Comparison of ENCODE assay signal across 8 cellular contexts in genomic region chr2:180980185-180980942, GRCh38. TPM values are rescaled to one million over a fixed set of nuclear protein-coding genes. Genes with fewer than 3 reads are reported as not detected.
DNase-seq lines count a peak whose midpoint lies in the region; TF ChIP-seq lines count a peak whose summit lies in the region.

Gene UBE2E3 (plus strand): TSS chr2:180980605. CDS start chr2:180982043, 1,438 bp downstream.

- DNase-seq in GM03348 (ENCODE audit: low spot score) (peak; percentile 91), GOT3 (lab: John Stamatoyannopoulos, UW) (peak; percentile 74), LoVo (ENCODE audit: low spot score) (peak; percentile 76), T follicular helper cell (ENCODE audit: low read depth) (peak; percentile 71), adipocyte (ENCODE audit: low read depth) (peak; percentile 90), cardiac septum (ENCODE audit: low spot score) (peak; percentile 92), posterior cingulate gyrus (peak; percentile 69 to 97 (median 78)), type B pancreatic cell (ENCODE audit: extremely low spot score, unreplicated experiment) (peak; percentile 93)

- peaks cover 27% of the 10 kb centered on the region for H3K4me1 ChIP-seq in adipocyte (ENCODE audit: control insufficient read depth, insufficient read depth, low read length)

- peak; percentile 79 for TF ChIP-seq CTCF in type B pancreatic cell (conservative IDR thresholded peaks at IDR 0.05)

- H3K36me3 Mint-ChIP-seq in type B pancreatic cell, result peaks cover 7% of the 10 kb centered on the region

- H3K27me3 ChIP-seq in adipocyte (replicated peaks; ENCODE audit: control insufficient read depth, insufficient read depth, low read length), result no peaks in the 10 kb centered on the region

- peaks cover 31% of the 10 kb centered on the region for H3K4me1 Mint-ChIP-seq in type B pancreatic cell (ENCODE audit: unreplicated experiment)

- H3K27ac Mint-ChIP-seq in type B pancreatic cell, result peak within 1 kb of the TSS; percentile 95

- intact Hi-C loops in cardiac septum (cut with DNase I), result loop anchor here (10.0 kb wide), 1 partner anchor 856 kb away; no protein-coding TSS in a partner anchor
- intact Hi-C loops in posterior cingulate gyrus (cut with DNase I), result loop anchor here (5.0 to 10.0 kb wide), 2 partner anchors 856 to 912 kb away; partner anchors contain the start of gene ITPRID2

- peak within 1 kb of the TSS; percentile 86 for H3K4me3 ChIP-seq in adipocyte (ENCODE audit: low read length)

- no peaks in the 10 kb centered on the region for H3K9me3 ChIP-seq in adipocyte (ENCODE audit: control insufficient read depth, low read length)

- peak within 1 kb of the TSS; percentile 90 for H3K9ac ChIP-seq in adipocyte (ENCODE audit: low read length)

- H3K27me3 Mint-ChIP-seq in type B pancreatic cell, result peaks cover 4% of the 10 kb centered on the region

- peak within 1 kb of the TSS; percentile 93 for H3K4me3 Mint-ChIP-seq in type B pancreatic cell

- no peaks in the 10 kb centered on the region for H3K9me3 Mint-ChIP-seq in type B pancreatic cell

- peaks cover 14% of the 10 kb centered on the region for H3K36me3 ChIP-seq in adipocyte (ENCODE audit: control insufficient read depth, insufficient read depth, low read length, severe bottlenecking)

RNA-seq across cellular contexts. Expression of gene UBE2E3, which starts in this region (rescaled TPM):
- total RNA-seq in cardiac septum (41.0 TPM), type B pancreatic cell (ENCODE audit: low replicate concordance) (48.0 and 105 TPM in 2 replicates)

Comparison
In these comparisons a context has a peak if more than half of its experiments do, and no peak if none do; other contexts are left out.
1. Peak in every context shown above with its lines: DNase-seq and H3K4me3 ChIP-seq.